Comparison of ENCODE assay signal across 1 cellular context in genomic region chr7:50426280-50427045, GRCh38.
A peak's percentile ranks its signal among the peaks of the same experiment; 100 is the strongest.
TF ChIP-seq lines count a peak whose summit lies in the region.

No MANE protein-coding gene starts in this region.

TF ChIP-seq in HepG2, 621 proteins besides CTCF, POLR2A, EP300 and RAD21 (continued from another document):
- no peak for TF ChIP-seq PAXIP1 (CRISPR knock-in tag; conservative IDR thresholded peaks at IDR 0.05)
- peak; percentile 97 for TF ChIP-seq ZNF543 (CRISPR knock-in tag; IDR thresholded peaks at IDR 0.05)
- no peak for TF ChIP-seq ZNF563 (CRISPR knock-in tag; IDR thresholded peaks at IDR 0.05)
- TF ChIP-seq HMGXB4 (CRISPR knock-in tag; IDR thresholded peaks at IDR 0.05; ENCODE audit: borderline replicate concordance in 1 of 2, low read depth in 1 of 2), result no peak
- TF ChIP-seq ZNF263 (CRISPR knock-in tag; IDR thresholded peaks at IDR 0.05), result no peak
